ENCODE assay signal across 7 cellular contexts in genomic region chr22:31661851-31662667, GRCh38. TPM values are rescaled to one million over a fixed set of nuclear protein-coding genes. Genes with fewer than 3 reads are reported as not detected.
DNase-seq lines count a peak whose midpoint lies in the region; ATAC-seq and TF ChIP-seq lines count a peak whose summit lies in the region.

Gene PISD (minus strand): TSS chr22:31662215. CDS start chr22:31662208, 7 bp downstream.

- TF ChIP-seq CTCF in hepatocyte (IDR thresholded peaks at IDR 0.05; ENCODE audit: poor library complexity), result no peak

- peak; percentile 81 for TF ChIP-seq POLR2A in GM18505 (IDR thresholded peaks at IDR 0.05; ENCODE audit: borderline replicate concordance, extremely low read depth, insufficient read depth, insufficient read length)

- WGBS in hepatocyte (ENCODE audit: low lambda C conversion rate, missing lambda C conversion rate), result 4% methylated on average over 52 of the region's 52 CpGs

- peaks cover 3% of the 10 kb centered on the region for H4K20me1 ChIP-seq in hepatocyte (ENCODE audit: insufficient read depth, poor library complexity, severe bottlenecking)

- no peaks in the 10 kb centered on the region for H3K4me1 ChIP-seq in hepatocyte (ENCODE audit: insufficient read depth)

- H3K4me3 ChIP-seq in hepatocyte, result peak within 1 kb of the TSS; percentile 84

- H3K79me2 ChIP-seq in hepatocyte, result peaks cover 47% of the 10 kb centered on the region

- peak within 1 kb of the TSS; percentile 86 for H2AFZ ChIP-seq in hepatocyte

- peak; percentile 87 for DNase-seq in NCI-H2029 treated with DMSO at 0.1 percent for 48 hours (lab: John Stamatoyannopoulos, UW)
- DNase-seq in T-helper 9 cell, result peak; percentile 95
- peak; percentile 99 for DNase-seq in astrocyte of the hippocampus (ENCODE audit: low read depth, low spot score)
- DNase-seq in hepatocyte (ENCODE audit: low spot score), result peak; percentile 99
- DNase-seq in retina, result peak; percentile 97

- ATAC-seq in GM18505 (IDR thresholded peaks at IDR 0.05; ENCODE audit: unreplicated experiment) (peak; percentile 71), HG02973 (IDR thresholded peaks at IDR 0.05; ENCODE audit: unreplicated experiment) (peak; percentile 72)

- peak within 1 kb of the TSS; percentile 94 for H3K27ac ChIP-seq in hepatocyte

- H3K36me3 ChIP-seq in hepatocyte (replicated peaks; ENCODE audit: insufficient read depth, low read depth), result no peaks in the 10 kb centered on the region

- H3K9me3 ChIP-seq in hepatocyte (ENCODE audit: low read depth), result no peaks in the 10 kb centered on the region

- no peaks in the 10 kb centered on the region for H3K9me2 ChIP-seq in hepatocyte (replicated peaks; ENCODE audit: insufficient read depth)

- peak within 1 kb of the TSS; percentile 91 for H3K4me2 ChIP-seq in hepatocyte

- no peaks in the 10 kb centered on the region for H3K27me3 ChIP-seq in hepatocyte

RNA-seq across cellular contexts. Expression of gene PISD, which starts in this region (rescaled TPM):
- total RNA-seq in hepatocyte, result 46.2 and 54.7 TPM in 2 replicates
- 62.9 and 64.0 TPM in 2 replicates for polyA plus RNA-seq in hepatocyte

Comparison
In these comparisons a context has a peak if more than half of its experiments do, and no peak if none do; other contexts are left out.
1. Peak in every context shown above with its lines: DNase-seq, ATAC-seq, H3K4me3 ChIP-seq and H3K27ac ChIP-seq.